In genomic region chr5:107717816-107718215, GRCh38 we compare ENCODE assay signal across 8 cellular contexts. TPM values are rescaled to one million over a fixed set of nuclear protein-coding genes. Genes with fewer than 3 reads are reported as not detected.
"Had no signal": no experiment of that assay in that cellular context is flagged by ENCODE, and none has a peak within 500 bp of the region (broad histone marks: within the 10 kb centered on the region; RNA-seq: fewer than 3 reads in every experiment).

No MANE protein-coding gene starts in this region.

- H3K9ac ChIP-seq: KMS-11 had no signal

- FAIRE-seq: HTR-8/SVneo, K562 had no signal

- H3K27ac ChIP-seq: HL-60, KMS-11 had no signal

- H3K4me3 ChIP-seq: K562 had no signal

- ATAC-seq: K562 had no signal

- H3K4me2 ChIP-seq: KMS-11 had no signal

- DNase-seq: IMR-90, KBM-7, KG1 had no signal

RNA-seq across cellular contexts. Expression of gene EFNA5, which starts 47.1 kb away (rescaled TPM):
- total RNA-seq: K562 had no signal
- polyA plus RNA-seq: IgD-negative memory B cell had no signal
